In the genomic region with DNA sequence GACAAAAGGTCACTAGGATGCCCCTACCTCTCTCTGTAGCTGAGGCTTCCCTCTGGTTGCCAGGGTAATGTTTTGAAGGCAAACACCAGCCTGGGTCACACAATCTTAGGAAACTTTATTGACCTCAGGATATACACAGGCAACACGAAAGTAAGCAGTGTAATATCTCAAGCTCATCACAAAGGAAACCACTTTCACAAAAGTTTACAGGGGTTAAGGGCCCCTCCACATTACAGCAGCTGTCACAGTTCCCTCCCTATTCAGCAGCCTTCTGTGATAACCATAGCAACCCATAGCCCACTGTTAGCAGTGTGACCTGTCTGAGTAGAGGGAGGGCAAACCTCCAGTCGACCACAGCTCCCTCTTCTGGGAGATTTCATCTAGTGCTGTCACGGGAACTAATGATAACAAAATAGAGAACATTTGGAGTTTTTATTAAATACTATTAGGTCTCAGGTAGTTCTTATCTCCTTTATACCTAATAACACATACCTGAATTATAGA, we compare ENCODE assay signal across 8 cellular contexts.
DNase-seq lines count a peak whose midpoint lies in the region; TF ChIP-seq lines count a peak whose summit lies in the region.

No MANE protein-coding gene starts in this region.

- TF ChIP-seq CTCF in HFF-Myc (IDR thresholded peaks at IDR 0.05; ENCODE audit: low read depth, low read length, missing control alignments) = peak; percentile 32
- TF ChIP-seq CTCF in spleen (IDR thresholded peaks at IDR 0.05 in 8 of 11, conservative IDR thresholded peaks at IDR 0.05 in 3 of 11) = peak in 6 of 11 experiments; percentile 16 to 42 (median 22)

- 19 to 22% (median 19%) methylated on average over 3 of the region's 3 CpGs for WGBS in spleen, 5 donors

- peak overlapping the region in 4 of 8 donors; percentile 15 to 55 (median 24) for H3K27ac ChIP-seq in spleen

- H3K27me3 ChIP-seq in spleen (replicated peaks in 1 of 7) = no peaks in the 10 kb centered on the region

- peaks cover 0 to 17% (median 5%) of the 10 kb centered on the region in 6 donors for H3K4me1 ChIP-seq in spleen

- H3K4me3 ChIP-seq in HFF-Myc (replicated peaks; ENCODE audit: low read depth, low read length) = no peak overlapping the region
- H3K4me3 ChIP-seq in spleen = no peak overlapping the region

- peak; percentile 15 for DNase-seq in SIG-M5 treated with dmso at 0.1 percent for 504 hours (lab: John Stamatoyannopoulos, UW; ENCODE audit: unreplicated experiment)
- DNase-seq in SIG-M5 (lab: John Stamatoyannopoulos, UW) = no peak
- no peak for DNase-seq in HFF-Myc (ENCODE audit: extremely low read depth, low read depth)
- peak; percentile 60 for DNase-seq in NCI-H2227 (lab: John Stamatoyannopoulos, UW; ENCODE audit: unreplicated experiment)
- DNase-seq in erythroblast (lab: John Stamatoyannopoulos, UW) = peak; percentile 2 to 14
- no peak for DNase-seq in spleen
- no peak for DNase-seq in NCI-H1436 treated with DMSO at 0.1 percent for 48 hours (lab: John Stamatoyannopoulos, UW)
- no peak for DNase-seq in foreskin melanocyte

- H3K36me3 ChIP-seq in spleen = no peaks in the 10 kb centered on the region

- TF ChIP-seq POLR2A in erythroblast (IDR thresholded peaks at IDR 0.05; ENCODE audit: low read length) = no peak
- no peak for TF ChIP-seq POLR2A in spleen (IDR thresholded peaks at IDR 0.05)

- intact Hi-C loops in spleen (cut with DNase I; ENCODE audit: low total_unique reads) = no loop called here

- no peaks in the 10 kb centered on the region for H3K9me3 ChIP-seq in spleen

Comparison
In these comparisons a context has a peak if more than half of its experiments do, and no peak if none do; other contexts are left out.
1. DNase-seq: peak in SIG-M5 treated with dmso at 0.1 percent for 504 hours (single experiment), NCI-H2227 (single experiment) and erythroblast (2 of 2); none in SIG-M5 (single experiment), HFF-Myc (single experiment), spleen (single experiment), NCI-H1436 treated with DMSO at 0.1 percent for 48 hours (single experiment) and foreskin melanocyte (single experiment).